ENCODE assay signal across 27 cellular contexts in the genomic region with DNA sequence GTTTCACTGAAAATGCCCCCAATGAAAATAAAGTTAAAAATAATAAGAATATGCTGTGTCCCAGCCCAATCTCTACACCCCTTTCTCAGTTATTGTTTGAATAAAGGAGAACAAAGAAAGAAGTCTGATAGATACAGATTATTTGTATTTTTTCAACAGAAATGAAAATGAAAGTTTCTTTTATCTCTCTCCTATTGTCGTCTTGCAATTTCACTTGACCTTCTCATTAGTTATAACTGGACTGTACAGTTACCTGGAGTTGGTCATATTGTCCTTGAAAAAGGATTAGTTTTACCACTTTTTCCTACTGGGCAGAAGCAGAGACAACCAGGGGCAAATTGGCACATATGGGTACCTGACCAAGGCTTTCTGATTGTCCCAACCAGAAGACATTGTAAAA.
"Had no signal": no experiment of that assay in that cellular context is flagged by ENCODE, and none has a peak within 500 bp of the region (broad histone marks: within the 10 kb centered on the region; RNA-seq: fewer than 3 reads in every experiment).

No MANE protein-coding gene starts in this region.

- H3K27ac Mint-ChIP-seq: naive thymus-derived CD4-positive, alpha-beta T cell; nephron; neural progenitor cell; stimulated activated effector memory CD8-positive, alpha-beta T cell treated with anti-CD3 and anti-CD28 coated beads, Interleukin-12 subunit alpha, Interleukin-12 subunit beta, amount 100 ng/mL, for 72 hours had no signal

- ATAC-seq: heart right ventricle; left cardiac atrium; left lung; naive thymus-derived CD4-positive, alpha-beta T cell; sciatic nerve; stimulated activated effector memory CD8-positive, alpha-beta T cell treated with anti-CD3 and anti-CD28 coated beads, Interleukin-12 subunit alpha, Interleukin-12 subunit beta, amount 100 ng/mL, for 72 hours had no signal

- H3K4me2 ChIP-seq: neural progenitor cell, smooth muscle cell had no signal

- H3K4me1 Mint-ChIP-seq: naive thymus-derived CD4-positive, alpha-beta T cell; nephron; stimulated activated effector memory CD8-positive, alpha-beta T cell treated with anti-CD3 and anti-CD28 coated beads, Interleukin-12 subunit alpha, Interleukin-12 subunit beta, amount 100 ng/mL, for 72 hours had no signal

- H3K9ac ChIP-seq: neural progenitor cell had no signal

- H3K36me3 ChIP-seq: esophagus muscularis mucosa, heart right ventricle, left lung, neural progenitor cell, prostate gland, right atrium auricular region, stomach, thyroid gland had no signal

- H3K4me1 ChIP-seq: esophagus muscularis mucosa, heart right ventricle, left lung, prostate gland, right atrium auricular region, stomach, thyroid gland had no signal

- H3K27ac ChIP-seq: coronary artery, esophagus muscularis mucosa, heart right ventricle, left lung, neural progenitor cell, prostate gland, right atrium auricular region, stomach, thyroid gland had no signal

- H3K4me3 ChIP-seq: coronary artery, esophagus muscularis mucosa, heart right ventricle, left lung, neural progenitor cell, prostate gland, right atrium auricular region, smooth muscle cell, stomach, thyroid gland had no signal

- H2AFZ ChIP-seq: neural progenitor cell had no signal

- H3K9me3 ChIP-seq: esophagus muscularis mucosa, heart right ventricle, left lung, prostate gland, right atrium auricular region, stomach, thyroid gland had no signal

- H3K27me3 ChIP-seq: esophagus muscularis mucosa, heart right ventricle, left lung, neural progenitor cell, right atrium auricular region, stomach, thyroid gland had no signal

- H3K36me3 Mint-ChIP-seq: naive thymus-derived CD4-positive, alpha-beta T cell; neural progenitor cell; stimulated activated effector memory CD8-positive, alpha-beta T cell treated with anti-CD3 and anti-CD28 coated beads, Interleukin-12 subunit alpha, Interleukin-12 subunit beta, amount 100 ng/mL, for 72 hours had no signal

- H3K4me3 Mint-ChIP-seq: naive thymus-derived CD4-positive, alpha-beta T cell; nephron; neural progenitor cell; stimulated activated effector memory CD8-positive, alpha-beta T cell treated with anti-CD3 and anti-CD28 coated beads, Interleukin-12 subunit alpha, Interleukin-12 subunit beta, amount 100 ng/mL, for 72 hours had no signal

- H3K9me3 Mint-ChIP-seq: naive thymus-derived CD4-positive, alpha-beta T cell; nephron; neural progenitor cell; stimulated activated effector memory CD8-positive, alpha-beta T cell treated with anti-CD3 and anti-CD28 coated beads, Interleukin-12 subunit alpha, Interleukin-12 subunit beta, amount 100 ng/mL, for 72 hours had no signal

- DNase-seq: dermis blood vessel endothelial cell; effector memory CD4-positive, alpha-beta T cell; foreskin melanocyte; glutamatergic neuron; heart right ventricle; hippocampal formation; left cardiac atrium; left lung; mesendoderm; midbrain; naive thymus-derived CD4-positive, alpha-beta T cell; stimulated activated CD4-positive, alpha-beta T cell treated with anti-CD3 and anti-CD28 coated beads, Interleukin-12 subunit alpha, Interleukin-12 subunit beta, amount 100 ng/mL, for 4 hours; stimulated activated CD4-positive, alpha-beta T cell treated with anti-CD3 and anti-CD28 coated beads, Interleukin-1b, Interleukin-23, amount 100 ng/mL, for 48 hours; stimulated activated CD4-positive, alpha-beta T cell treated with anti-CD3 and anti-CD28 coated beads, Interleukin-4, amount 100 ng/mL, for 24 hours; stimulated activated naive CD4-positive, alpha-beta T cell treated with Interleukin-2 at 50 U/mL for 16 hours; stomach; thyroid gland; trophoblast cell had no signal
